Comparison of ENCODE assay signal across 2 cellular contexts in the genomic region with DNA sequence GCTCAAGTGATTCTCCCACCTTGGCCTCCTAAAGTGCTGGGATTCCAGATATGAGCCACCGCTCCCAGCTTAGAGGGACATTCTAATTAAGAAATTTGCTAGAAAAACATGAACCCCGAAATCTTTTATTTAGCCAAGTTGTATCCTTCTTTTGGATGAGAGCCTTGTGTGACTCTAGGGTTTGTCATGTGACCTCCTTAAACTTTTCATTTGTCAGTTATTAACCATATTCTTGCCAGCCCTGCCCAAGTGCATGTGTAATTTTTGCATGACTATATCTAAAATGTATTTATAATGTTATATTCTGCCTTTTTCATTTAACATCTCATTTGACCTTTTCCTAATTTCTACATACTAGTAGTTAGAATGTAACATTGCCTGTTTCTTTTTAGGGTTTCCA.
TF ChIP-seq lines count a peak whose summit lies in the region.

No MANE protein-coding gene starts in this region.

TF ChIP-seq in GM12878, 131 proteins besides CTCF, POLR2A, EP300 and RAD21:
- no peak for TF ChIP-seq SIX5 (IDR thresholded peaks at IDR 0.05; ENCODE audit: low read depth, low read length, severe bottlenecking)
- TF ChIP-seq MEF2B (IDR thresholded peaks at IDR 0.05; ENCODE audit: partially characterized antibody, poor library complexity, severe bottlenecking) = no peak
- TF ChIP-seq MXI1 (IDR thresholded peaks at IDR 0.05; ENCODE audit: low read depth, low read length) = no peak
- no peak for TF ChIP-seq ATF7 (IDR thresholded peaks at IDR 0.05; ENCODE audit: low read depth)
- TF ChIP-seq SMC3 (IDR thresholded peaks at IDR 0.05; ENCODE audit: borderline replicate concordance, low read length) = no peak
- TF ChIP-seq TARDBP (IDR thresholded peaks at IDR 0.05; ENCODE audit: borderline replicate concordance) = no peak
- TF ChIP-seq, protein P1, sequence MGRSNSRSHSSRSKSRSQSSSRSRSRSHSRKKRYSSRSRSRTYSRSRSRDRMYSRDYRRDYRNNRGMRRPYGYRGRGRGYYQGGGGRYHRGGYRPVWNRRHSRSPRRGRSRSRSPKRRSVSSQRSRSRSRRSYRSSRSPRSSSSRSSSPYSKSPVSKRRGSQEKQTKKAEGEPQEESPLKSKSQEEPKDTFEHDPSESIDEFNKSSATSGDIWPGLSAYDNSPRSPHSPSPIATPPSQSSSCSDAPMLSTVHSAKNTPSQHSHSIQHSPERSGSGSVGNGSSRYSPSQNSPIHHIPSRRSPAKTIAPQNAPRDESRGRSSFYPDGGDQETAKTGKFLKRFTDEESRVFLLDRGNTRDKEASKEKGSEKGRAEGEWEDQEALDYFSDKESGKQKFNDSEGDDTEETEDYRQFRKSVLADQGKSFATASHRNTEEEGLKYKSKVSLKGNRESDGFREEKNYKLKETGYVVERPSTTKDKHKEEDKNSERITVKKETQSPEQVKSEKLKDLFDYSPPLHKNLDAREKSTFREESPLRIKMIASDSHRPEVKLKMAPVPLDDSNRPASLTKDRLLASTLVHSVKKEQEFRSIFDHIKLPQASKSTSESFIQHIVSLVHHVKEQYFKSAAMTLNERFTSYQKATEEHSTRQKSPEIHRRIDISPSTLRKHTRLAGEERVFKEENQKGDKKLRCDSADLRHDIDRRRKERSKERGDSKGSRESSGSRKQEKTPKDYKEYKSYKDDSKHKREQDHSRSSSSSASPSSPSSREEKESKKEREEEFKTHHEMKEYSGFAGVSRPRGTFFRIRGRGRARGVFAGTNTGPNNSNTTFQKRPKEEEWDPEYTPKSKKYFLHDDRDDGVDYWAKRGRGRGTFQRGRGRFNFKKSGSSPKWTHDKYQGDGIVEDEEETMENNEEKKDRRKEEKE (IDR thresholded peaks at IDR 0.05) = no peak
- no peak for TF ChIP-seq ZNF622 (IDR thresholded peaks at IDR 0.05)
- TF ChIP-seq, protein P2, sequence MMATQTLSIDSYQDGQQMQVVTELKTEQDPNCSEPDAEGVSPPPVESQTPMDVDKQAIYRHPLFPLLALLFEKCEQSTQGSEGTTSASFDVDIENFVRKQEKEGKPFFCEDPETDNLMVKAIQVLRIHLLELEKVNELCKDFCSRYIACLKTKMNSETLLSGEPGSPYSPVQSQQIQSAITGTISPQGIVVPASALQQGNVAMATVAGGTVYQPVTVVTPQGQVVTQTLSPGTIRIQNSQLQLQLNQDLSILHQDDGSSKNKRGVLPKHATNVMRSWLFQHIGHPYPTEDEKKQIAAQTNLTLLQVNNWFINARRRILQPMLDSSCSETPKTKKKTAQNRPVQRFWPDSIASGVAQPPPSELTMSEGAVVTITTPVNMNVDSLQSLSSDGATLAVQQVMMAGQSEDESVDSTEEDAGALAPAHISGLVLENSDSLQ (IDR thresholded peaks at IDR 0.05) = no peak
- TF ChIP-seq, protein P3, sequence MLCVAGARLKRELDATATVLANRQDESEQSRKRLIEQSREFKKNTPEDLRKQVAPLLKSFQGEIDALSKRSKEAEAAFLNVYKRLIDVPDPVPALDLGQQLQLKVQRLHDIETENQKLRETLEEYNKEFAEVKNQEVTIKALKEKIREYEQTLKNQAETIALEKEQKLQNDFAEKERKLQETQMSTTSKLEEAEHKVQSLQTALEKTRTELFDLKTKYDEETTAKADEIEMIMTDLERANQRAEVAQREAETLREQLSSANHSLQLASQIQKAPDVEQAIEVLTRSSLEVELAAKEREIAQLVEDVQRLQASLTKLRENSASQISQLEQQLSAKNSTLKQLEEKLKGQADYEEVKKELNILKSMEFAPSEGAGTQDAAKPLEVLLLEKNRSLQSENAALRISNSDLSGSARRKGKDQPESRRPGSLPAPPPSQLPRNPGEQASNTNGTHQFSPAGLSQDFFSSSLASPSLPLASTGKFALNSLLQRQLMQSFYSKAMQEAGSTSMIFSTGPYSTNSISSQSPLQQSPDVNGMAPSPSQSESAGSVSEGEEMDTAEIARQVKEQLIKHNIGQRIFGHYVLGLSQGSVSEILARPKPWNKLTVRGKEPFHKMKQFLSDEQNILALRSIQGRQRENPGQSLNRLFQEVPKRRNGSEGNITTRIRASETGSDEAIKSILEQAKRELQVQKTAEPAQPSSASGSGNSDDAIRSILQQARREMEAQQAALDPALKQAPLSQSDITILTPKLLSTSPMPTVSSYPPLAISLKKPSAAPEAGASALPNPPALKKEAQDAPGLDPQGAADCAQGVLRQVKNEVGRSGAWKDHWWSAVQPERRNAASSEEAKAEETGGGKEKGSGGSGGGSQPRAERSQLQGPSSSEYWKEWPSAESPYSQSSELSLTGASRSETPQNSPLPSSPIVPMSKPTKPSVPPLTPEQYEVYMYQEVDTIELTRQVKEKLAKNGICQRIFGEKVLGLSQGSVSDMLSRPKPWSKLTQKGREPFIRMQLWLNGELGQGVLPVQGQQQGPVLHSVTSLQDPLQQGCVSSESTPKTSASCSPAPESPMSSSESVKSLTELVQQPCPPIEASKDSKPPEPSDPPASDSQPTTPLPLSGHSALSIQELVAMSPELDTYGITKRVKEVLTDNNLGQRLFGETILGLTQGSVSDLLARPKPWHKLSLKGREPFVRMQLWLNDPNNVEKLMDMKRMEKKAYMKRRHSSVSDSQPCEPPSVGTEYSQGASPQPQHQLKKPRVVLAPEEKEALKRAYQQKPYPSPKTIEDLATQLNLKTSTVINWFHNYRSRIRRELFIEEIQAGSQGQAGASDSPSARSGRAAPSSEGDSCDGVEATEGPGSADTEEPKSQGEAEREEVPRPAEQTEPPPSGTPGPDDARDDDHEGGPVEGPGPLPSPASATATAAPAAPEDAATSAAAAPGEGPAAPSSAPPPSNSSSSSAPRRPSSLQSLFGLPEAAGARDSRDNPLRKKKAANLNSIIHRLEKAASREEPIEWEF (IDR thresholded peaks at IDR 0.05; ENCODE audit: insufficient replicate concordance, low read depth, low read length) = no peak
- no peak for TF ChIP-seq MYC (IDR thresholded peaks at IDR 0.05; ENCODE audit: insufficient read depth, insufficient read length, insufficient replicate concordance, low read length, severe bottlenecking)
- TF ChIP-seq HDAC2 (IDR thresholded peaks at IDR 0.05) = no peak
- no peak for TF ChIP-seq TBL1XR1 (IDR thresholded peaks at IDR 0.05; ENCODE audit: low read depth, low read length)
- TF ChIP-seq PAX5 (IDR thresholded peaks at IDR 0.05; ENCODE audit: borderline replicate concordance, low read depth, low read length) = no peak
- no peak for TF ChIP-seq ZSCAN29 (IDR thresholded peaks at IDR 0.05)
- TF ChIP-seq, protein P4, sequence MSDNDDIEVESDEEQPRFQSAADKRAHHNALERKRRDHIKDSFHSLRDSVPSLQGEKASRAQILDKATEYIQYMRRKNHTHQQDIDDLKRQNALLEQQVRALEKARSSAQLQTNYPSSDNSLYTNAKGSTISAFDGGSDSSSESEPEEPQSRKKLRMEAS (IDR thresholded peaks at IDR 0.05; ENCODE audit: low read depth, low read length) = no peak

TF ChIP-seq in neural cell, 6 proteins besides CTCF, POLR2A, EP300 and RAD21:
- TF ChIP-seq MXI1 (conservative IDR thresholded peaks at IDR 0.05; ENCODE audit: poor library complexity, severe bottlenecking) (no peak), TAF1 (IDR thresholded peaks at IDR 0.05; ENCODE audit: low read depth) (no peak), SMC3 (conservative IDR thresholded peaks at IDR 0.05; ENCODE audit: poor library complexity) (no peak), EZH2 (IDR thresholded peaks at IDR 0.05; ENCODE audit: borderline replicate concordance, insufficient read depth, low read length, poor library complexity, severe bottlenecking) (no peak), POLR2AphosphoS5 (IDR thresholded peaks at IDR 0.05) (no peak)
- TF ChIP-seq, protein P5, sequence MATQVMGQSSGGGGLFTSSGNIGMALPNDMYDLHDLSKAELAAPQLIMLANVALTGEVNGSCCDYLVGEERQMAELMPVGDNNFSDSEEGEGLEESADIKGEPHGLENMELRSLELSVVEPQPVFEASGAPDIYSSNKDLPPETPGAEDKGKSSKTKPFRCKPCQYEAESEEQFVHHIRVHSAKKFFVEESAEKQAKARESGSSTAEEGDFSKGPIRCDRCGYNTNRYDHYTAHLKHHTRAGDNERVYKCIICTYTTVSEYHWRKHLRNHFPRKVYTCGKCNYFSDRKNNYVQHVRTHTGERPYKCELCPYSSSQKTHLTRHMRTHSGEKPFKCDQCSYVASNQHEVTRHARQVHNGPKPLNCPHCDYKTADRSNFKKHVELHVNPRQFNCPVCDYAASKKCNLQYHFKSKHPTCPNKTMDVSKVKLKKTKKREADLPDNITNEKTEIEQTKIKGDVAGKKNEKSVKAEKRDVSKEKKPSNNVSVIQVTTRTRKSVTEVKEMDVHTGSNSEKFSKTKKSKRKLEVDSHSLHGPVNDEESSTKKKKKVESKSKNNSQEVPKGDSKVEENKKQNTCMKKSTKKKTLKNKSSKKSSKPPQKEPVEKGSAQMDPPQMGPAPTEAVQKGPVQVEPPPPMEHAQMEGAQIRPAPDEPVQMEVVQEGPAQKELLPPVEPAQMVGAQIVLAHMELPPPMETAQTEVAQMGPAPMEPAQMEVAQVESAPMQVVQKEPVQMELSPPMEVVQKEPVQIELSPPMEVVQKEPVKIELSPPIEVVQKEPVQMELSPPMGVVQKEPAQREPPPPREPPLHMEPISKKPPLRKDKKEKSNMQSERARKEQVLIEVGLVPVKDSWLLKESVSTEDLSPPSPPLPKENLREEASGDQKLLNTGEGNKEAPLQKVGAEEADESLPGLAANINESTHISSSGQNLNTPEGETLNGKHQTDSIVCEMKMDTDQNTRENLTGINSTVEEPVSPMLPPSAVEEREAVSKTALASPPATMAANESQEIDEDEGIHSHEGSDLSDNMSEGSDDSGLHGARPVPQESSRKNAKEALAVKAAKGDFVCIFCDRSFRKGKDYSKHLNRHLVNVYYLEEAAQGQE (IDR thresholded peaks at IDR 0.05; ENCODE audit: borderline replicate concordance) = no peak
TF ChIP-seq in neural cell: peak in this region for 0.
